9 cellular contexts compared by ENCODE assay signal in genomic region chr10:84214612-84215235, GRCh38. TPM values are rescaled to one million over a fixed set of nuclear protein-coding genes. Genes with fewer than 3 reads are reported as not detected.
A peak's percentile ranks its signal among the peaks of the same experiment; 100 is the strongest.
DNase-seq lines count a peak whose midpoint lies in the region; ATAC-seq and TF ChIP-seq lines count a peak whose summit lies in the region.
"Had no signal": no experiment of that assay in that cellular context is flagged by ENCODE, and none has a peak within 500 bp of the region (broad histone marks: within the 10 kb centered on the region; RNA-seq: fewer than 3 reads in every experiment).

No MANE protein-coding gene starts in this region.

- DNase-seq in PC-3, result peak; percentile 14
- peak; percentile 10 for DNase-seq in effector CD8-positive, alpha-beta T cell (lab: John Stamatoyannopoulos, UW)
- no peak for DNase-seq in osteocyte (ENCODE audit: extremely low spot score, unreplicated experiment)
- DNase-seq in RWPE1 (ENCODE audit: low spot score), result no peak
- no peak for DNase-seq in LoVo (ENCODE audit: low spot score)

- POLR2A ChIA-PET in PC-3 (lab: Charles Lee; ENCODE audit: unreplicated experiment), result no interaction called here
- POLR2A ChIA-PET in RWPE1 (lab: Yijun Ruan, JAX; ENCODE audit: low non-redundant PET), result no interaction called here

- H4K20me1 ChIP-seq in PC-3 (ENCODE audit: low read length), result no peaks in the 10 kb centered on the region

- no peaks in the 10 kb centered on the region for H3K9me3 ChIP-seq in PC-3 (ENCODE audit: low read length)

- H3K4me2 ChIP-seq in PC-3 (ENCODE audit: low read length), result no peak overlapping the region

- H3K79me2 ChIP-seq in PC-3 (ENCODE audit: low read length), result no peaks in the 10 kb centered on the region

- no peaks in the 10 kb centered on the region for H3K9me3 Mint-ChIP-seq in osteocyte (ENCODE audit: unreplicated experiment)

- no peaks in the 10 kb centered on the region for H3K36me3 Mint-ChIP-seq in osteocyte (ENCODE audit: unreplicated experiment)

- TF ChIP-seq CTCF in C4-2B (conservative IDR thresholded peaks at IDR 0.05), result peak; percentile 80
- peak; percentile 46 for TF ChIP-seq CTCF in PC-3 (conservative IDR thresholded peaks at IDR 0.05; ENCODE audit: low read depth, low read length)
- TF ChIP-seq CTCF in osteocyte (IDR thresholded peaks at IDR 0.05), result peak; percentile 13
- no peak for TF ChIP-seq CTCF in RWPE1 (conservative IDR thresholded peaks at IDR 0.05; ENCODE audit: low read depth)

- no peak overlapping the region for H2AFZ ChIP-seq in PC-3 (ENCODE audit: low read length)

- H3K4me1 Mint-ChIP-seq in osteocyte (ENCODE audit: unreplicated experiment), result no peaks in the 10 kb centered on the region

- no peaks in the 10 kb centered on the region for H3F3A ChIP-seq in PC-3 (ENCODE audit: low read length, unreplicated experiment)

- H3K27me3 ChIP-seq in PC-3 (ENCODE audit: low read length), result peaks cover 12% of the 10 kb centered on the region

- intact Hi-C loops in PC-3 (cut with micrococcal nuclease), result no loop called here

- no peaks in the 10 kb centered on the region for H3K4me1 ChIP-seq in PC-3 (ENCODE audit: insufficient read depth, low read length)

- no peaks in the 10 kb centered on the region for H3K9me2 ChIP-seq in PC-3 (replicated peaks; ENCODE audit: low read length)

- no peaks in the 10 kb centered on the region for H3K27me3 Mint-ChIP-seq in osteocyte (ENCODE audit: unreplicated experiment)

- H3K9ac ChIP-seq in PC-3 (ENCODE audit: low read length), result no peak overlapping the region

- H3K36me3 ChIP-seq in PC-3 (ENCODE audit: low read depth, low read length), result no peaks in the 10 kb centered on the region

- H3K27ac ChIP-seq in C4-2B (no peak overlapping the region), PC-3 (ENCODE audit: low read length) (no peak overlapping the region), RWPE1 (no peak overlapping the region)

- H3K4me3 ChIP-seq in PC-3 (ENCODE audit: low read length), result no peak overlapping the region

- CTCF ChIA-PET in PC-3 (lab: Charles Lee), result no interaction called here
- CTCF ChIA-PET in RWPE1 (lab: Yijun Ruan, JAX), result interaction anchor here (0.5 to 0.9 kb wide), 4 partner anchors 54 to 1877 kb away, joined by 3 to 5 read pairs (median 4); no protein-coding TSS in a partner anchor

- peak; percentile 86 for ATAC-seq in GM18867 (IDR thresholded peaks at IDR 0.05; ENCODE audit: unreplicated experiment)
- ATAC-seq in HG02973 (IDR thresholded peaks at IDR 0.05; ENCODE audit: unreplicated experiment), result peak; percentile 88
- no peak for ATAC-seq in PC-3

- H3K27ac Mint-ChIP-seq in osteocyte (ENCODE audit: unreplicated experiment), result no peak overlapping the region

- H3K4me3 Mint-ChIP-seq in osteocyte (ENCODE audit: unreplicated experiment), result no peak overlapping the region

- no TSS peak for BruUV-seq in PC-3 (replicated peaks; lab: Mats Ljungman, UMichigan)

RNA-seq across cellular contexts. Expression of gene LRIT2, which starts 10.6 kb away (rescaled TPM):
- total RNA-seq in PC-3 (2014; rRNA removed), result not detected in 2 replicates
- not detected in 2 replicates for total RNA-seq in osteocyte
- total RNA-seq: M059J had no signal

RNA-seq across cellular contexts. Expression of gene CDHR1, which starts 20.4 kb away (rescaled TPM):
- not detected in 2 replicates for total RNA-seq in PC-3 (2014; rRNA removed)
- 0.24 TPM in 1 of 2 replicates, not detected in the other for total RNA-seq in osteocyte
- total RNA-seq: M059J had no signal

RNA-seq across cellular contexts. Expression of gene LRIT1, which starts 26.6 kb away (rescaled TPM):
- total RNA-seq in PC-3 (2014; rRNA removed), result not detected in 2 replicates
- not detected in 2 replicates for total RNA-seq in osteocyte
- total RNA-seq: M059J had no signal

RNA-seq across cellular contexts. Expression of gene RGR, which starts 30.1 kb away (rescaled TPM):
- total RNA-seq in PC-3 (2014; rRNA removed) (not detected in 2 replicates), osteocyte (not detected in 2 replicates)
- total RNA-seq: M059J had no signal

RNA-seq across cellular contexts. Expression of gene GPR15LG, which starts 41.1 kb away (rescaled TPM):
- not detected in 2 replicates for total RNA-seq in PC-3 (2014; rRNA removed)
- total RNA-seq in osteocyte, result not detected in 2 replicates
- total RNA-seq: M059J had no signal

Comparison
In these comparisons a context has a peak if more than half of its experiments do, and no peak if none do; other contexts are left out.
1. DNase-seq: peak in PC-3 (single experiment) and effector CD8-positive, alpha-beta T cell (single experiment); none in osteocyte (single experiment), RWPE1 (single experiment) and LoVo (single experiment).